In the genomic region with DNA sequence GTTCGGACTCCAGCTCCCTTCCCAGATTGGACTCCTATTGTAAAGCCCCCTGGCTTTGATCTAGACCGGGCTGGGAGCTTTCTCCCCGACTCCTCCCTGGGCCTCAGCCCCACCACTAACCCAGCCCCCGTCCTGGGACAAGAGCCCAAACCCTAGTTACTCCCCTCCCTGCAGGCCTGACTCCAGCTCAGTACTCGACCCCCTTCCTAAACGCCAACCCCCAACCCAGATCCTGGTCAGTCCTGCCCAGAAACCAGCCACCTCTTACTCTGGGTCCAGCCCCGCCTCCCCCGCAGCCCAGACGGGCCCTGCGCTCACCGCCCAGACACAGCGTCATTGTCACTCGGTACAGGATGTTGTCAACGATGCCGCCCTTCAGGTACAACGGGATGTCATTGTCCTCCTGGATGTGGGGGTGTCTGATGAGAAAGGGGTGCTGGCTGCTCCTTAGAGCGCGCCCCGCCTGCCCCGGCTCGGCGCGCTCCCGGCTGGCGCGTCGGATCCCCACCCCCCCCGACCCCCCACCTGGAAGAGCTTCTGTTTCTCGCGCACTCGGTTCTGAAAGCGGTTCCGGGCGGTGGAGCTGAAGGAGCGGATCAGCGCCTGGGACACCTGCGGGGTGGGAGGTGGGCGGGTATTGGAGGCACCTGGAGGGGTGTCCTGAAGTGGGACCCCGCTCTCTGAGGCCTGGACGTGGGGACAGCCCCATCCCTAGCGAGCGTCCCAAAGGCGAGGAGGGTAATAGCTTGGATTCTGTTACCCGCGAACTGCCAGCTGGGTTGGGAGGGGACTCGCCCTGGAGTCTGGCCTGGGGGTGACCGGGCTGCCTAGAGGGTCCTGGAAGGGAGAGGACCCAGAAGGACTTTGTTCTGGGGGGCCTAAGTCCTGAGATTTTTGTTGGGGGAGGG, we compare ENCODE assay signal across 1 cellular context.
TF ChIP-seq lines count a peak whose summit lies in the region.

No MANE protein-coding gene starts in this region.

TF ChIP-seq in GM12878, 131 proteins besides CTCF, POLR2A, EP300 and RAD21:
- TF ChIP-seq PAX8 (IDR thresholded peaks at IDR 0.05) (no peak), RB1 (IDR thresholded peaks at IDR 0.05; ENCODE audit: borderline replicate concordance) (no peak), POU2F2 (IDR thresholded peaks at IDR 0.05; ENCODE audit: borderline replicate concordance, low read depth, low read length) (no peak)
